28 cellular contexts compared by ENCODE assay signal in the genomic region with DNA sequence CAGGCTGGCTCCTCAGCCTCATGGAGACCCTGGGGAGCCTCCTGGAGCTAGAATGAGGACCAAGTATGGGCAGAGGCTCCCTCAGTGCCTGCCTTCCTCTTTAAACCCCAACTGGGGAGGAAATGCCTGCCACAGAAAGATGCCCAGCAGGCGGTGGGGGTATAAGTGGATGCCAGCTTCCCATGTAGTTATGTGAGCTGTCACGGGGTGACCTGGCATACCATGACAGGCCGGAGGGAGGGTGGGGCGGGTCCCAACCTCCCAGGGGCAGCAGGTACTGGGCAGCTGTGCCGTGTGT. TPM values are rescaled to one million over a fixed set of nuclear protein-coding genes. Genes with fewer than 3 reads are reported as not detected.
"Had no signal": no experiment of that assay in that cellular context is flagged by ENCODE, and none has a peak within 500 bp of the region (broad histone marks: within the 10 kb centered on the region; RNA-seq: fewer than 3 reads in every experiment).

No MANE protein-coding gene starts in this region.

- H3K27me3 ChIP-seq: colonic mucosa, esophagus muscularis mucosa, gastroesophageal sphincter, heart left ventricle, pancreas, thyroid gland, vagina had no signal

- H3K36me3 ChIP-seq: colonic mucosa, esophagus muscularis mucosa, gastroesophageal sphincter, heart left ventricle, left lung, pancreas, stomach, thyroid gland, vagina had no signal

- H3K4me3 ChIP-seq: colonic mucosa, esophagus muscularis mucosa, gastroesophageal sphincter, heart left ventricle, left lung, pancreas, smooth muscle cell, stomach, thyroid gland, vagina had no signal

- FAIRE-seq: endothelial cell of umbilical vein, islet of Langerhans, pancreas had no signal

- H3K9me3 ChIP-seq: colonic mucosa, esophagus muscularis mucosa, gastroesophageal sphincter, heart left ventricle, left lung, pancreas, stomach, thyroid gland, vagina had no signal

- H3K4me1 ChIP-seq: colonic mucosa, foreskin keratinocyte, left lung, pancreas, vagina had no signal

- DNase-seq: colonic mucosa; dermis blood vessel endothelial cell; effector memory CD4-positive, alpha-beta T cell; foreskin keratinocyte; heart left ventricle; hippocampal formation; left cardiac atrium; left lung; mesendoderm; midbrain; naive thymus-derived CD4-positive, alpha-beta T cell; occipital lobe; pancreas; stimulated activated CD4-positive, alpha-beta T cell treated with anti-CD3 and anti-CD28 coated beads, Interleukin-12 subunit alpha, Interleukin-12 subunit beta, amount 100 ng/mL, for 4 hours; stimulated activated CD4-positive, alpha-beta T cell treated with anti-CD3 and anti-CD28 coated beads, Interleukin-2, amount 100 ng/mL, for 24 hours; stimulated activated CD4-positive, alpha-beta T cell treated with anti-CD3 and anti-CD28 coated beads, Interleukin-4, amount 100 ng/mL, for 24 hours; stimulated activated naive CD4-positive, alpha-beta T cell treated with Interleukin-2 at 50 U/mL for 16 hours; stomach; trophoblast cell had no signal

- ATAC-seq: foreskin keratinocyte; gastroesophageal sphincter; left lung; naive thymus-derived CD4-positive, alpha-beta T cell; sciatic nerve; stimulated activated effector memory CD8-positive, alpha-beta T cell treated with anti-CD3 and anti-CD28 coated beads, Interleukin-12 subunit alpha, Interleukin-12 subunit beta, amount 100 ng/mL, for 72 hours had no signal

- H3K4me2 ChIP-seq: smooth muscle cell had no signal

- H3K27ac ChIP-seq: colonic mucosa, esophagus muscularis mucosa, foreskin keratinocyte, gastroesophageal sphincter, heart left ventricle, left lung, pancreas, stomach, thyroid gland, vagina had no signal

RNA-seq across cellular contexts. Expression of gene COL13A1, which starts 35.0 kb away (rescaled TPM):
- total RNA-seq: vagina had no signal
- polyA plus RNA-seq: naive thymus-derived CD4-positive, alpha-beta T cell had no signal
